In the genomic region with DNA sequence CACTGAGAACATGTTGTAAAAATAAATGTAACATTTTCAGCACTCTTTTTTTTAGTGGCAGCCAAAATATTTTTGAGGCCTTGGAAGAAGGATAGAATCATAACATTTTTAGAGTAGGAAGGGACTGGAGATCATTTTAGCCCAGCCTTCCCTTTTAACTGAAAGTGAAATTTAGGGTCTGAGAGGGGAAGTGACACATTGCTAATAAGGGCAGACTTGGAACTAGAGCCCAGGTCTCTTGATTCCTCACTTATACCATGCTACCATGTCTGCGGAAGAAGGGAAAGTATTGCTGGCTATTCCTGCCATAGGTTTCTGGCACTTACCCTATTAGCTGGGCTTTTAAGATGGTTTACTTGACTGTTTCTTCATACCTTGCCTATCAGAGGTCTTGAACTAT, we compare ENCODE assay signal across 12 cellular contexts. TPM values are rescaled to one million over a fixed set of nuclear protein-coding genes. Genes with fewer than 3 reads are reported as not detected.
DNase-seq lines count a peak whose midpoint lies in the region; ATAC-seq, FAIRE-seq and TF ChIP-seq lines count a peak whose summit lies in the region.
"Had no signal": no experiment of that assay in that cellular context is flagged by ENCODE, and none has a peak within 500 bp of the region (broad histone marks: within the 10 kb centered on the region; RNA-seq: fewer than 3 reads in every experiment).

No MANE protein-coding gene starts in this region.

- H3K9me3 Mint-ChIP-seq in chondrocyte (ENCODE audit: low read depth), result no peaks in the 10 kb centered on the region
- H3K9me3 Mint-ChIP-seq: activated CD4-positive, alpha-beta memory T cell treated with anti-CD3 and anti-CD28 coated beads, Interleukin-2, amount 10 ng/mL, durations not matched to agents 7 days and 5 days had no signal

- 60 to 100% (median 90%) methylated on average over 1 of the region's 1 CpG for WGBS in small intestine, 3 donors

- H3K27me3 ChIP-seq in ACC112 (ENCODE audit: insufficient read depth, low read length) (no peaks in the 10 kb centered on the region), small intestine (ENCODE audit: control insufficient read depth in 2 of 2, insufficient read depth in 2 of 2, low read length in 2 of 2) (no peaks in the 10 kb centered on the region), lower lobe of right lung (ENCODE audit: low read depth) (no peaks in the 10 kb centered on the region)

- no peak overlapping the region for H3K4me3 Mint-ChIP-seq in chondrocyte (ENCODE audit: unreplicated experiment)

- no peak for FAIRE-seq in small intestine (lab: Jason Lieb, UNC)

- H3K27ac ChIP-seq in ACC112 (ENCODE audit: low read depth, low read length) (peak overlapping the region; percentile 63), small intestine (ENCODE audit: low read depth in 1 of 2, low read length in 1 of 2) (no peak overlapping the region), lower lobe of right lung (no peak overlapping the region)

- intact Hi-C loops in lower lobe of right lung (cut with DNase I), result no loop called here

- TF ChIP-seq POLR2A in NB4 (IDR thresholded peaks at IDR 0.05; ENCODE audit: extremely low read depth, insufficient read length), result no peak

- TF ChIP-seq CTCF in NB4 (IDR thresholded peaks at IDR 0.05; ENCODE audit: low read depth, low read length) (no peak), chondrocyte (IDR thresholded peaks at IDR 0.05) (no peak), lower lobe of right lung (IDR thresholded peaks at IDR 0.05) (no peak)

- ATAC-seq in GM19043 (IDR thresholded peaks at IDR 0.05; ENCODE audit: low read depth, unreplicated experiment) (peak; percentile 28), GM19035 (IDR thresholded peaks at IDR 0.05; ENCODE audit: unreplicated experiment) (no peak), lower lobe of right lung (no peak), HG02763 (IDR thresholded peaks at IDR 0.05; ENCODE audit: unreplicated experiment) (no peak)
- ATAC-seq: left colon had no signal

- H3K27me3 Mint-ChIP-seq in chondrocyte (ENCODE audit: low read depth), result no peaks in the 10 kb centered on the region
- H3K27me3 Mint-ChIP-seq: activated CD4-positive, alpha-beta memory T cell treated with anti-CD3 and anti-CD28 coated beads, Interleukin-2, amount 10 ng/mL, durations not matched to agents 7 days and 5 days had no signal

- peak overlapping the region; percentile 59 for H3K27ac Mint-ChIP-seq in chondrocyte (ENCODE audit: unreplicated experiment)
- H3K27ac Mint-ChIP-seq: activated CD4-positive, alpha-beta memory T cell treated with anti-CD3 and anti-CD28 coated beads, Interleukin-2, amount 10 ng/mL, durations not matched to agents 7 days and 5 days had no signal

- peaks cover 42% of the 10 kb centered on the region for H3K4me1 ChIP-seq in ACC112 (ENCODE audit: control insufficient read depth, insufficient read depth, low read length, unreplicated experiment)
- H3K4me1 ChIP-seq in small intestine (ENCODE audit: control insufficient read depth in 2 of 2, insufficient read depth in 1 of 2, low read depth in 1 of 2, low read length in 1 of 2), result no peaks in the 10 kb centered on the region
- H3K4me1 ChIP-seq in lower lobe of right lung, result peaks cover 50% of the 10 kb centered on the region

- H3K79me2 ChIP-seq in ACC112 (ENCODE audit: control insufficient read depth, insufficient read depth, low read length, unreplicated experiment), result peaks cover 78% of the 10 kb centered on the region

- H2AFZ ChIP-seq in ACC112 (ENCODE audit: low read length, unreplicated experiment), result no peak overlapping the region

- H3K4me1 Mint-ChIP-seq in chondrocyte (ENCODE audit: low read depth), result peaks cover 59% of the 10 kb centered on the region

- H3K9me3 ChIP-seq in small intestine (ENCODE audit: control insufficient read depth, low read depth) (no peaks in the 10 kb centered on the region), lower lobe of right lung (no peaks in the 10 kb centered on the region)

- H3K36me3 ChIP-seq in ACC112 (ENCODE audit: insufficient read depth, low read length) (no peaks in the 10 kb centered on the region), small intestine (ENCODE audit: control insufficient read depth in 2 of 2, insufficient read depth in 2 of 2, low read length in 2 of 2) (no peaks in the 10 kb centered on the region), lower lobe of right lung (no peaks in the 10 kb centered on the region)

- H3K4me3 ChIP-seq in ACC112 (ENCODE audit: low read depth, low read length) (peak overlapping the region; percentile 66), NB4 (ENCODE audit: low read depth, low read length) (peak overlapping the region; percentile 38), small intestine (ENCODE audit: low read depth in 1 of 2, low read length in 2 of 2) (no peak overlapping the region), lower lobe of right lung (no peak overlapping the region)

- peak; percentile 52 for DNase-seq in NB4 (ENCODE audit: low read depth)
- DNase-seq in chondrocyte (ENCODE audit: low spot score), result no peak
- DNase-seq in small intestine, result no peak
- DNase-seq in lower lobe of right lung, result no peak
- DNase-seq: activated CD4-positive, alpha-beta memory T cell treated with anti-CD3 and anti-CD28 coated beads, Interleukin-2, amount 10 ng/mL, durations not matched to agents 7 days and 5 days; left colon; NCI-H1417; RPMI8226 had no signal

- H3K36me3 Mint-ChIP-seq in chondrocyte (ENCODE audit: low read depth), result no peaks in the 10 kb centered on the region

RNA-seq across cellular contexts. Expression of gene WDR44, which starts 4.8 kb away (rescaled TPM):
- total RNA-seq in chondrocyte (19.3 to 37.7 TPM (median 20.2 TPM) in 3 replicates), lower lobe of right lung (16.7 TPM)
- polyA plus RNA-seq in small intestine, result 1 to 10 TPM; 5.1 to 6.9 (median 5.8) TPM

Comparison
In these comparisons a context has a peak if more than half of its experiments do, and no peak if none do; other contexts are left out.
1. H3K4me3 ChIP-seq: peak in ACC112 (single experiment) and NB4 (single experiment); none in small intestine (0 of 2) and lower lobe of right lung (single experiment).